ENCODE assay signal across 9 cellular contexts in genomic region chr9:112224401-112225289, GRCh38. TPM values are rescaled to one million over a fixed set of nuclear protein-coding genes. Genes with fewer than 3 reads are reported as not detected.
A peak's percentile ranks its signal among the peaks of the same experiment; 100 is the strongest.
DNase-seq lines count a peak whose midpoint lies in the region; ATAC-seq, FAIRE-seq and TF ChIP-seq lines count a peak whose summit lies in the region.
"Had no signal": no experiment of that assay in that cellular context is flagged by ENCODE, and none has a peak within 500 bp of the region (broad histone marks: within the 10 kb centered on the region; RNA-seq: fewer than 3 reads in every experiment).

No MANE protein-coding gene starts in this region.

- no peak overlapping the region for H3K27ac ChIP-seq in breast epithelium
- H3K27ac ChIP-seq in mammary epithelial cell (ENCODE audit: insufficient read depth, low read depth, low read length), result no peak overlapping the region
- no peak overlapping the region for H3K27ac ChIP-seq in pancreas
- H3K27ac ChIP-seq: BLaER1 treated with 17β-estradiol and CSF1 and Interleukin-3, amounts not matched to agents 10 nM and 100 nM had no signal

- no peak for TF ChIP-seq POLR2A in breast epithelium (IDR thresholded peaks at IDR 0.05)

- FAIRE-seq in pancreas (lab: Jason Lieb, UNC), result no peak

- DNase-seq in MCF 10A (ENCODE audit: unreplicated experiment) (peak; percentile 3), breast epithelium (ENCODE audit: low spot score in 2 of 2) (no peak), mammary epithelial cell (peak; percentile 17), cerebellar cortex (ENCODE audit: low spot score) (no peak), pancreas (no peak), UCSD-AML1 (lab: John Stamatoyannopoulos, UW; ENCODE audit: unreplicated experiment) (no peak), G401 (ENCODE audit: low spot score) (no peak)

- no peak overlapping the region for H3K4me3 Mint-ChIP-seq in MCF 10A (ENCODE audit: unreplicated experiment)

- in situ Hi-C loops in mammary epithelial cell (cut with MboI; ENCODE audit: low sequenced_read_pairs in 2 of 2), result no loop called here
- in situ Hi-C loops in G401 (cut with HindIII; ENCODE audit: low sequenced_read_pairs), result no loop called here

- H3K27ac Mint-ChIP-seq in MCF 10A (ENCODE audit: low read depth, unreplicated experiment), result no peak overlapping the region

- dilution Hi-C loops in mammary epithelial cell (cut with HindIII; ENCODE audit: low sequenced_read_pairs), result no loop called here

- BruUV-seq in MCF 10A (replicated peaks; lab: Mats Ljungman, UMichigan) (no TSS peak), mammary epithelial cell (replicated peaks; lab: Mats Ljungman, UMichigan) (no TSS peak)

- peaks cover 86% of the 10 kb centered on the region for H3K36me3 Mint-ChIP-seq in MCF 10A (ENCODE audit: insufficient read depth, unreplicated experiment)

- H3K27me3 ChIP-seq in breast epithelium (no peaks in the 10 kb centered on the region), mammary epithelial cell (ENCODE audit: insufficient read depth, low read length) (no peaks in the 10 kb centered on the region), pancreas (no peaks in the 10 kb centered on the region)
- H3K27me3 ChIP-seq: BLaER1 treated with 17β-estradiol and CSF1 and Interleukin-3, amounts not matched to agents 10 nM and 100 nM had no signal

- POLR2A ChIA-PET in MCF 10A (lab: Yijun Ruan, JAX), result interaction anchor here (0.7 to 2.4 kb wide), 6 partner anchors 8 to 64 kb away, joined by 3 to 10 read pairs (median 4); no protein-coding TSS in a partner anchor

- intact Hi-C loops in MCF 10A (cut with micrococcal nuclease), result no loop called here
- intact Hi-C loops in breast epithelium (cut with DNase I; ENCODE audit: low total_unique reads), result no loop called here
- intact Hi-C loops in mammary epithelial cell (cut with micrococcal nuclease), result loop anchor here (5.0 kb wide), 1 partner anchor 57 kb away; no protein-coding TSS in a partner anchor
- intact Hi-C loops in pancreas (cut with DNase I), result no loop called here

- H3K79me2 ChIP-seq in mammary epithelial cell (ENCODE audit: insufficient read depth, low read length), result peaks cover 4% of the 10 kb centered on the region

- H2AFZ ChIP-seq in mammary epithelial cell (ENCODE audit: low read depth, low read length), result no peak overlapping the region

- 98% methylated on average over 4 of the region's 4 CpGs for WGBS in mammary epithelial cell (ENCODE audit: low coverage, missing lambda C conversion rate)
- 94 to 96% methylated on average over 4 of the region's 4 CpGs for WGBS in pancreas, 2 donors

- H3K4me3 ChIP-seq in breast epithelium (no peak overlapping the region), mammary epithelial cell (replicated peaks in 1 of 3; ENCODE audit: insufficient read depth in 1 of 3, low read depth in 2 of 3, low read length in 3 of 3) (no peak overlapping the region), pancreas (no peak overlapping the region)
- H3K4me3 ChIP-seq: BLaER1 treated with 17β-estradiol and CSF1 and Interleukin-3, amounts not matched to agents 10 nM and 100 nM had no signal

- H3K36me3 ChIP-seq in breast epithelium (no peaks in the 10 kb centered on the region), mammary epithelial cell (ENCODE audit: insufficient read depth, low read length) (peaks cover 29% of the 10 kb centered on the region), pancreas (peaks cover 0 to 12% (median 9%) of the 10 kb centered on the region in 3 donors)

- H4K20me1 ChIP-seq in mammary epithelial cell (ENCODE audit: insufficient read depth, low read length), result no peaks in the 10 kb centered on the region

- H3K9me3 ChIP-seq in breast epithelium (no peaks in the 10 kb centered on the region), mammary epithelial cell (replicated peaks; ENCODE audit: insufficient read depth, low read length) (no peaks in the 10 kb centered on the region), pancreas (no peaks in the 10 kb centered on the region)
- H3K9me3 ChIP-seq: BLaER1 treated with 17β-estradiol and CSF1 and Interleukin-3, amounts not matched to agents 10 nM and 100 nM had no signal

- no peaks in the 10 kb centered on the region for H3K27me3 Mint-ChIP-seq in MCF 10A (ENCODE audit: insufficient read depth, unreplicated experiment)

- H3K9me3 Mint-ChIP-seq in MCF 10A (ENCODE audit: unreplicated experiment), result no peaks in the 10 kb centered on the region

- CTCF ChIA-PET in MCF 10A (lab: Yijun Ruan, JAX), result interaction anchor here (0.6 to 1.6 kb wide), 7 partner anchors 27 to 1073 kb away, joined by 3 to 4 read pairs (median 4); partner anchors contain the start of gene PTBP3
- CTCF ChIA-PET in mammary epithelial cell (lab: Charles Lee; ENCODE audit: low non-redundant PET), result no interaction called here

- no peaks in the 10 kb centered on the region for H3K4me1 ChIP-seq in breast epithelium
- H3K4me1 ChIP-seq in mammary epithelial cell (ENCODE audit: insufficient read depth, low read length), result peaks cover 5% of the 10 kb centered on the region
- H3K4me1 ChIP-seq in pancreas, result no peaks in the 10 kb centered on the region

- ATAC-seq in HG03139 (IDR thresholded peaks at IDR 0.05; ENCODE audit: unreplicated experiment), result peak; percentile 72
- ATAC-seq in pancreas, result no peak

- TF ChIP-seq CTCF in MCF 10A (IDR thresholded peaks at IDR 0.05; ENCODE audit: unreplicated experiment) (no peak), breast epithelium (IDR thresholded peaks at IDR 0.05) (no peak), mammary epithelial cell (conservative IDR thresholded peaks at IDR 0.05 in 1 of 2, IDR thresholded peaks at IDR 0.05 in 1 of 2; ENCODE audit: extremely low read depth in 1 of 2, insufficient read depth in 1 of 2, low read depth in 1 of 2, low read length in 2 of 2) (no peak), pancreas (IDR thresholded peaks at IDR 0.05) (no peak)

- no peak overlapping the region for H3K9ac ChIP-seq in mammary epithelial cell (ENCODE audit: insufficient read depth, low read length)
- H3K9ac ChIP-seq: BLaER1 treated with 17β-estradiol and CSF1 and Interleukin-3, amounts not matched to agents 10 nM and 100 nM had no signal

- H3K4me2 ChIP-seq in mammary epithelial cell (ENCODE audit: insufficient read depth, low read depth, low read length), result no peak overlapping the region

- H3K4me1 Mint-ChIP-seq in MCF 10A (ENCODE audit: insufficient read depth, unreplicated experiment), result peaks cover 12% of the 10 kb centered on the region

RNA-seq across cellular contexts. Expression of gene SUSD1, which starts 49.5 kb away (rescaled TPM):
- total RNA-seq in MCF 10A (2022), result 1.6 and 2.0 TPM in 2 replicates
- 10 to 100 TPM in 2 of 3 donors, 1 to 10 TPM in 1; 6.4 to 17.3 (median 13.1) TPM for total RNA-seq in breast epithelium
- 10 to 100 TPM in 1 of 2 donors, 1 to 10 TPM in 1; 1.6 to 10.2 TPM for total RNA-seq in mammary epithelial cell
- polyA plus RNA-seq in mammary epithelial cell, result 2.9 TPM
- polyA minus RNA-seq in mammary epithelial cell, result 13.0 TPM
- total RNA-seq in pancreas, result 10 to 100 TPM in 2 of 6 donors, 1 to 10 TPM in 4; 2.8 to 14.8 (median 4.4) TPM
- 1 to 10 TPM; 2.6 to 6.3 TPM for polyA plus RNA-seq in pancreas
- 5.2 and 6.1 TPM in 2 replicates for total RNA-seq in G401 (2014; rRNA removed; shearing (Covaris generic))

Comparison
In these comparisons a context has a peak if more than half of its experiments do, and no peak if none do; other contexts are left out.
1. DNase-seq: peak in MCF 10A (single experiment) and mammary epithelial cell (single experiment); none in breast epithelium (0 of 2), cerebellar cortex (single experiment), pancreas (0 of 6), UCSD-AML1 (single experiment) and G401 (single experiment).